8 cellular contexts compared by ENCODE assay signal in genomic region chr4:168877779-168878491, GRCh38.
A peak's percentile ranks its signal among the peaks of the same experiment; 100 is the strongest.
DNase-seq lines count a peak whose midpoint lies in the region; ATAC-seq and TF ChIP-seq lines count a peak whose summit lies in the region.

No MANE protein-coding gene starts in this region.

- intact Hi-C loops in ascending aorta (cut with DNase I): loop anchor here (2.0 kb wide), 1 partner anchor 45 kb away; no protein-coding TSS in a partner anchor

- H3K27ac ChIP-seq in HUES48 (ENCODE audit: low read depth, low read length) (no peak overlapping the region), ascending aorta (peak overlapping the region; percentile 85 to 88)

- H3K9ac ChIP-seq in HUES48 (ENCODE audit: low read depth, low read length): peak overlapping the region; percentile 37; the same call in 1 of the 2 replicates

- TF ChIP-seq CTCF in GM12865 (IDR thresholded peaks at IDR 0.05; ENCODE audit: insufficient read depth, low read depth, low read length, missing control alignments) (no peak), ascending aorta (IDR thresholded peaks at IDR 0.05) (no peak)

- H3K27me3 ChIP-seq in HUES48 (ENCODE audit: control insufficient read depth, insufficient read depth, low read length) (peaks cover 29% of the 10 kb centered on the region), ascending aorta (no peaks in the 10 kb centered on the region)

- H3K36me3 ChIP-seq in HUES48 (ENCODE audit: control insufficient read depth, insufficient read depth, low read length) (peaks cover 3% of the 10 kb centered on the region; the same call in 1 of the 2 replicates), ascending aorta (peaks cover 13 to 19% of the 10 kb centered on the region in 2 donors)

- H3K4me1 ChIP-seq in HUES48 (ENCODE audit: control insufficient read depth, insufficient read depth, low read length) (peaks cover 5% of the 10 kb centered on the region; the same call in 1 of the 2 replicates), ascending aorta (peaks cover 0 to 67% of the 10 kb centered on the region in 2 donors)

- H3K9me3 ChIP-seq in HUES48 (ENCODE audit: control insufficient read depth, insufficient read depth, low read length) (no peaks in the 10 kb centered on the region), ascending aorta (peaks cover 0 to 5% of the 10 kb centered on the region in 2 donors)

- DNase-seq in GM12865 (ENCODE audit: low read depth) (peak; percentile 5), ascending aorta (ENCODE audit: low spot score in 2 of 2) (no peak), left kidney (ENCODE audit: low read depth, low spot score) (peak; percentile 87), H4 (ENCODE audit: low spot score) (no peak)
- peak; percentile 42 for DNase-seq in stimulated activated CD8-positive, alpha-beta memory T cell treated with anti-CD3 and anti-CD28 coated beads, Interleukin-4, amount 100 ng/mL, for 48 hours

- H3K4me3 ChIP-seq in GM12865 (ENCODE audit: low read depth, low read length): no peak overlapping the region; the same call in 1 of the 2 replicates
- peak overlapping the region; percentile 56 for H3K4me3 ChIP-seq in HUES48 (ENCODE audit: low read depth, low read length)
- peak overlapping the region; percentile 58 to 63 for H3K4me3 ChIP-seq in ascending aorta

- ATAC-seq in GM18519 (IDR thresholded peaks at IDR 0.05; ENCODE audit: low FRiP score, unreplicated experiment): no peak
- ATAC-seq in GM19455 (IDR thresholded peaks at IDR 0.05; ENCODE audit: unreplicated experiment): no peak

Comparison
In these comparisons a context has a peak if more than half of its experiments do, and no peak if none do; other contexts are left out.
1. DNase-seq: peak in GM12865 (single experiment), left kidney (single experiment) and stimulated activated CD8-positive, alpha-beta memory T cell treated with anti-CD3 and anti-CD28 coated beads, Interleukin-4, amount 100 ng/mL, for 48 hours (single experiment); none in ascending aorta (0 of 2) and H4 (single experiment).